ENCODE assay signal across 7 cellular contexts in genomic region chr18:55320399-55321255, GRCh38.
DNase-seq lines count a peak whose midpoint lies in the region; ATAC-seq and TF ChIP-seq lines count a peak whose summit lies in the region.

No MANE protein-coding gene starts in this region.

- DNase-seq in SK-N-DZ (ENCODE audit: low spot score) (peak; percentile 47), iris pigment epithelial cell (ENCODE audit: low read depth) (peak; percentile 41), testis (no peak), mesenteric fat pad (ENCODE audit: low spot score) (no peak), OCI-M2 (lab: John Stamatoyannopoulos, UW; ENCODE audit: unreplicated experiment) (no peak)

- no peaks in the 10 kb centered on the region for H3K27me3 ChIP-seq in testis

- H3K27ac ChIP-seq in HEK293 (ENCODE audit: extremely low read depth, low read depth, low read length) = peak overlapping the region; percentile 97
- H3K27ac ChIP-seq in testis = peak overlapping the region; percentile 88 to 94

- H3K36me3 ChIP-seq in HEK293 (ENCODE audit: control insufficient read depth in 2 of 2, insufficient read depth in 1 of 2, low read length in 2 of 2) (no peaks in the 10 kb centered on the region), testis (ENCODE audit: low read depth, missing control alignments) (no peaks in the 10 kb centered on the region)

- CTCF ChIA-PET in HEK293 (lab: Yijun Ruan, JAX) = interaction anchor here (0.6 to 1.4 kb wide), 2 partner anchors 95 to 329 kb away, joined by 3 read pairs; no protein-coding TSS in a partner anchor

- intact Hi-C loops in testis (cut with DNase I; ENCODE audit: low total_unique reads) = no loop called here

- H3K4me1 ChIP-seq in HEK293 (ENCODE audit: control insufficient read depth, insufficient read depth, low read length) = peaks cover 58% of the 10 kb centered on the region
- H3K4me1 ChIP-seq in testis = peaks cover 27% of the 10 kb centered on the region

- ATAC-seq in GM21381 (IDR thresholded peaks at IDR 0.05; ENCODE audit: unreplicated experiment) = no peak

- H3K4me3 ChIP-seq in HEK293 (ENCODE audit: low read depth, low read length) (no peak overlapping the region), testis (peak overlapping the region; percentile 59 to 70)

- no peaks in the 10 kb centered on the region for H3K9me3 ChIP-seq in HEK293 (ENCODE audit: control insufficient read depth, insufficient read depth, low read depth, low read length)
- H3K9me3 ChIP-seq in testis = no peaks in the 10 kb centered on the region

- 6 to 13% methylated on average over 9 of the region's 9 CpGs for WGBS in testis, 2 donors

- no peak for TF ChIP-seq POLR2A in testis (IDR thresholded peaks at IDR 0.05)

- POLR2A ChIA-PET in HEK293 (lab: Yijun Ruan, JAX) = no interaction called here

- TF ChIP-seq CTCF in HEK293 (tag by site-specific recombination; IDR thresholded peaks at IDR 0.05) (no peak), testis (IDR thresholded peaks at IDR 0.05) (no peak)

TF ChIP-seq in HEK293, 187 proteins besides CTCF, POLR2A, EP300 and RAD21:
- TF ChIP-seq TRIM28 (IDR thresholded peaks at IDR 0.05; ENCODE audit: borderline replicate concordance, low read length) = no peak
- peak; percentile 74; the same call in 1 of the 2 replicates for TF ChIP-seq MYNN (tag by site-specific recombination; IDR thresholded peaks at IDR 0.05; ENCODE audit: borderline replicate concordance)
- TF ChIP-seq ZNF335 (tag by site-specific recombination; conservative IDR thresholded peaks at IDR 0.05) = 0 out of 2 replicates have a peak, but pooled peaks have one; percentile 36
- TF ChIP-seq TCF7L2 (IDR thresholded peaks at IDR 0.05; ENCODE audit: borderline replicate concordance, low read depth, low read length) = 0 out of 2 replicates have a peak, but pooled peaks have one; percentile 37

Comparison
In these comparisons a context has a peak if more than half of its experiments do, and no peak if none do; other contexts are left out.
1. DNase-seq: peak in SK-N-DZ (single experiment) and iris pigment epithelial cell (single experiment); none in testis (single experiment), mesenteric fat pad (single experiment) and OCI-M2 (single experiment).